In genomic region chr17:61070649-61071048, GRCh38 we compare ENCODE assay signal across 23 cellular contexts.
"Had no signal": no experiment of that assay in that cellular context is flagged by ENCODE, and none has a peak within 500 bp of the region (broad histone marks: within the 10 kb centered on the region; RNA-seq: fewer than 3 reads in every experiment).

No MANE protein-coding gene starts in this region.

- DNase-seq: natural killer cell; occipital lobe; ovary; posterior cingulate gyrus; psoas muscle; right cardiac atrium; right lobe of liver; spleen; stimulated activated CD4-positive, alpha-beta T cell treated with anti-CD3 and anti-CD28 coated beads, Interleukin-12 subunit alpha, Interleukin-12 subunit beta, amount 100 ng/mL, for 4 hours; stimulated activated CD4-positive, alpha-beta T cell treated with anti-CD3 and anti-CD28 coated beads, Interleukin-1b, Interleukin-23, amount 100 ng/mL, for 48 hours; stimulated activated CD4-positive, alpha-beta T cell treated with anti-CD3 and anti-CD28 coated beads, Interleukin-4, amount 100 ng/mL, for 1 hour; stimulated activated CD4-positive, alpha-beta T cell treated with anti-CD3 and anti-CD28 coated beads, Interleukin-4, amount 100 ng/mL, for 4 hours; stimulated activated CD8-positive, alpha-beta memory T cell treated with anti-CD3 and anti-CD28 coated beads, Interleukin-4, amount 100 ng/mL, for 48 hours; stimulated activated naive B cell treated with anti-CD40 and anti-IgM and Interleukin-4, amounts not matched to agents 10 μg/mL and 1 μg/mL and 100 μg/mL, for 72 hours; stimulated activated naive CD4-positive, alpha-beta T cell treated with Interleukin-2 at 50 U/mL for 16 hours; stomach; thyroid gland; trophoblast cell; upper lobe of left lung had no signal

- H3K36me3 Mint-ChIP-seq: natural killer cell, neural progenitor cell had no signal

- H3K27me3 Mint-ChIP-seq: progenitor cell of endocrine pancreas; stimulated activated naive B cell treated with anti-CD40 and anti-IgM and Interleukin-4, amounts not matched to agents 10 μg/mL and 1 μg/mL and 100 μg/mL, for 72 hours; stimulated activated naive CD8-positive, alpha-beta T cell treated with anti-CD3 and anti-CD28 coated beads, Interleukin-15, Interleukin-2, amounts not matched to agents 100 ng/mL and 50 ng/mL, for 24 hours had no signal

- H3K27ac Mint-ChIP-seq: natural killer cell; nephron; neural progenitor cell; progenitor cell of endocrine pancreas; stimulated activated naive B cell treated with anti-CD40 and anti-IgM and Interleukin-4, amounts not matched to agents 10 μg/mL and 1 μg/mL and 100 μg/mL, for 72 hours; stimulated activated naive CD8-positive, alpha-beta T cell treated with anti-CD3 and anti-CD28 coated beads, Interleukin-15, Interleukin-2, amounts not matched to agents 100 ng/mL and 50 ng/mL, for 24 hours had no signal

- H3K4me3 Mint-ChIP-seq: natural killer cell; nephron; neural progenitor cell; stimulated activated naive B cell treated with anti-CD40 and anti-IgM and Interleukin-4, amounts not matched to agents 10 μg/mL and 1 μg/mL and 100 μg/mL, for 72 hours; stimulated activated naive CD8-positive, alpha-beta T cell treated with anti-CD3 and anti-CD28 coated beads, Interleukin-15, Interleukin-2, amounts not matched to agents 100 ng/mL and 50 ng/mL, for 24 hours had no signal

- H3K9me3 Mint-ChIP-seq: natural killer cell; nephron; neural progenitor cell; stimulated activated naive CD8-positive, alpha-beta T cell treated with anti-CD3 and anti-CD28 coated beads, Interleukin-15, Interleukin-2, amounts not matched to agents 100 ng/mL and 50 ng/mL, for 24 hours had no signal

- ATAC-seq: natural killer cell; psoas muscle; right cardiac atrium; right lobe of liver; stimulated activated naive B cell treated with anti-CD40 and anti-IgM and Interleukin-4, amounts not matched to agents 10 μg/mL and 1 μg/mL and 100 μg/mL, for 72 hours had no signal

- H3K4me1 Mint-ChIP-seq: natural killer cell; neural progenitor cell; stimulated activated naive B cell treated with anti-CD40 and anti-IgM and Interleukin-4, amounts not matched to agents 10 μg/mL and 1 μg/mL and 100 μg/mL, for 72 hours had no signal
